8 cellular contexts compared by ENCODE assay signal in the genomic region with DNA sequence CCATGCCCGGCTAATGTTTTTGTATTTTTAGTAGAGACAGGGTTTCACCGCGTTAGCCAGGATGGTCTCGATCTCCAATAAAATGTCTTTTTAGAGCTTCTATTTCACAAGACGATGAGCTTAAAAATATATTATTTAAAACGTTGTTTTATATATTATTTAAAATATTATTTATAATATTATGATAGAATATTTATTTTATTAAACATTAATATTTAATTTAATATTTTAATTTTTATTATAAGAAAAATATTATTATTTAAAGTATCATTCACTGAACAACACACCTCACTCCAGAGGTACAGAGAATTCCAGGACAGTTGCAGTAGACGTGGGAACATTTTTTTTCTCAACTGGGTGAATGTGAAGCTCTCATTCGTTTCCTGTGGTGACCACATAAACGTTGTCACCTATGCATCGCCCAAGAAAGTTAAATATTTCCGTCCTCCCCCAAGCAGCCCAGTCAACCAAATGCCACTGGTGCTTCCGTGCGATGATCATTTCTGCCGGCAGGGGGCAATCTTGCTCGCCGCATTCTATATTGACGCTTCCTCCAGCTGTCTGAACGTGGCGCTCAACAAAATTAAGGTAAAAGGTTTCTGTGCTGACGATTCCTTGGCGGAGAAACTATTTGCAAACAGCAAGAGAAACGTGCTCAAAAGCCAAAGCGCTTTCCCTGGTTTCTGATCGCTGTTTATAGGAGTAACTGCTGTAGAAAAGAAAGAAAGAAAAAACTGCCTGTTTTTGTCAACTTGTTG. TPM values are rescaled to one million over a fixed set of nuclear protein-coding genes. Genes with fewer than 3 reads are reported as not detected.
A peak's percentile ranks its signal among the peaks of the same experiment; 100 is the strongest.
DNase-seq lines count a peak whose midpoint lies in the region; ATAC-seq and TF ChIP-seq lines count a peak whose summit lies in the region.

No MANE protein-coding gene starts in this region.

- DNase-seq in HAP-1 (ENCODE audit: low spot score in 2 of 2) (peak; percentile 79 to 91), MV-4-11 (lab: John Stamatoyannopoulos, UW) (peak; percentile 60), SW480 (ENCODE audit: low spot score) (peak; percentile 80), adipocyte (ENCODE audit: low read depth) (peak; percentile 88), left ventricle myocardium inferior (peak; percentile 84), putamen (ENCODE audit: low spot score) (peak; percentile 61)

- in situ Hi-C loops in HAP-1 (cut with MboI; ENCODE audit: low sequenced_read_pairs), result loop anchor here (5.0 to 25.0 kb wide), 2 partner anchors 156 to 426 kb away; no protein-coding TSS in a partner anchor

- peak overlapping the region; percentile 78 for H3K27ac ChIP-seq in left ventricle myocardium inferior (replicated peaks)

- H3K36me3 ChIP-seq in ES-I3 (ENCODE audit: insufficient read depth, low read length), result no peaks in the 10 kb centered on the region
- no peaks in the 10 kb centered on the region for H3K36me3 ChIP-seq in HAP-1 (replicated peaks)
- H3K36me3 ChIP-seq in adipocyte (ENCODE audit: control insufficient read depth, insufficient read depth, low read length, severe bottlenecking), result no peaks in the 10 kb centered on the region
- H3K36me3 ChIP-seq in left ventricle myocardium inferior, result no peaks in the 10 kb centered on the region

- H3K4me1 ChIP-seq in ES-I3 (ENCODE audit: insufficient read depth, low read length), result peaks cover 9% of the 10 kb centered on the region; the same call in 1 of the 2 replicates
- peaks cover 4% of the 10 kb centered on the region; the same call in 1 of the 2 replicates for H3K4me1 ChIP-seq in HAP-1
- H3K4me1 ChIP-seq in adipocyte (ENCODE audit: control insufficient read depth, insufficient read depth, low read length), result peaks cover 15% of the 10 kb centered on the region
- H3K4me1 ChIP-seq in left ventricle myocardium inferior, result peaks cover 41% of the 10 kb centered on the region

- H3K27me3 ChIP-seq in HAP-1 (ENCODE audit: low read depth) (no peaks in the 10 kb centered on the region), adipocyte (replicated peaks; ENCODE audit: control insufficient read depth, insufficient read depth, low read length) (no peaks in the 10 kb centered on the region), left ventricle myocardium inferior (ENCODE audit: low read depth) (no peaks in the 10 kb centered on the region)

- peak; percentile 95 for TF ChIP-seq CTCF in left ventricle myocardium inferior (IDR thresholded peaks at IDR 0.05; ENCODE audit: borderline replicate concordance)

- H3K9ac ChIP-seq in ES-I3 (ENCODE audit: low read depth, low read length) (peak overlapping the region; percentile 23; the same call in 1 of the 2 replicates), adipocyte (ENCODE audit: low read length) (peak overlapping the region; percentile 47)

- intact Hi-C loops in left ventricle myocardium inferior (cut with micrococcal nuclease), result loop anchor here (5.0 to 10.0 kb wide), 2 partner anchors 151 to 298 kb away; no protein-coding TSS in a partner anchor

- H3K9me3 ChIP-seq in ES-I3 (ENCODE audit: control insufficient read depth, insufficient read depth, low read length), result no peaks in the 10 kb centered on the region
- H3K9me3 ChIP-seq in HAP-1, result no peaks in the 10 kb centered on the region
- H3K9me3 ChIP-seq in adipocyte (ENCODE audit: control insufficient read depth, low read length), result no peaks in the 10 kb centered on the region
- H3K9me3 ChIP-seq in left ventricle myocardium inferior (replicated peaks), result no peaks in the 10 kb centered on the region

- ATAC-seq in HG03025 (IDR thresholded peaks at IDR 0.05; ENCODE audit: low FRiP score, unreplicated experiment), result no peak

- no peak overlapping the region for H3K4me3 ChIP-seq in HAP-1
- peak overlapping the region; percentile 76 for H3K4me3 ChIP-seq in adipocyte (ENCODE audit: low read length)
- peak overlapping the region; percentile 51 for H3K4me3 ChIP-seq in left ventricle myocardium inferior

RNA-seq across cellular contexts. Expression of gene PRSS54, which starts 41.7 kb away (rescaled TPM):
- total RNA-seq in left ventricle myocardium inferior, result not detected

RNA-seq across cellular contexts. Expression of gene GINS3, which starts 55.8 kb away (rescaled TPM):
- 4.7 TPM for total RNA-seq in left ventricle myocardium inferior
